Comparison of ENCODE assay signal across 12 cellular contexts in genomic region chr7:101869901-101870290, GRCh38. TPM values are rescaled to one million over a fixed set of nuclear protein-coding genes. Genes with fewer than 3 reads are reported as not detected.
DNase-seq lines count a peak whose midpoint lies in the region; ATAC-seq and TF ChIP-seq lines count a peak whose summit lies in the region.
"Had no signal": no experiment of that assay in that cellular context is flagged by ENCODE, and none has a peak within 500 bp of the region (broad histone marks: within the 10 kb centered on the region; RNA-seq: fewer than 3 reads in every experiment).

No MANE protein-coding gene starts in this region.

- H4K20me1 ChIP-seq in mammary epithelial cell (ENCODE audit: insufficient read depth, low read length), result no peaks in the 10 kb centered on the region

- TF ChIP-seq POLR2A in heart left ventricle (IDR thresholded peaks at IDR 0.05), result no peak

- peak overlapping the region; percentile 76 for H3K4me2 ChIP-seq in mammary epithelial cell (ENCODE audit: insufficient read depth, low read depth, low read length)

- TF ChIP-seq CTCF in cardiac muscle cell (IDR thresholded peaks at IDR 0.05; ENCODE audit: low read depth, low read length), result no peak
- no peak for TF ChIP-seq CTCF in mammary epithelial cell (conservative IDR thresholded peaks at IDR 0.05 in 1 of 2, IDR thresholded peaks at IDR 0.05 in 1 of 2; ENCODE audit: extremely low read depth in 1 of 2, insufficient read depth in 1 of 2, low read depth in 1 of 2, low read length in 2 of 2)
- TF ChIP-seq CTCF in heart left ventricle (IDR thresholded peaks at IDR 0.05), result no peak

- H3K36me3 ChIP-seq in cardiac muscle cell, result no peaks in the 10 kb centered on the region
- no peaks in the 10 kb centered on the region for H3K36me3 ChIP-seq in mammary epithelial cell (ENCODE audit: insufficient read depth, low read length)
- H3K36me3 ChIP-seq in muscle layer of colon (ENCODE audit: insufficient read depth, low read length), result no peaks in the 10 kb centered on the region
- peaks cover 0 to 8% (median 0%) of the 10 kb centered on the region in 9 donors for H3K36me3 ChIP-seq in heart left ventricle
- H3K36me3 ChIP-seq: suprapubic skin had no signal

- no peak overlapping the region for H3K4me3 ChIP-seq in cardiac muscle cell
- no peak overlapping the region for H3K4me3 ChIP-seq in mammary epithelial cell (replicated peaks in 1 of 3; ENCODE audit: insufficient read depth in 1 of 3, low read depth in 2 of 3, low read length in 3 of 3)
- no peak overlapping the region for H3K4me3 ChIP-seq in muscle layer of colon (ENCODE audit: low read depth in 1 of 2, low read length in 2 of 2)
- H3K4me3 ChIP-seq in heart left ventricle, result no peak overlapping the region
- H3K4me3 ChIP-seq: SJSA1, suprapubic skin had no signal

- H3K4me1 ChIP-seq in cardiac muscle cell (ENCODE audit: low read depth) (peaks cover 23% of the 10 kb centered on the region), mammary epithelial cell (ENCODE audit: insufficient read depth, low read length) (peaks cover 21% of the 10 kb centered on the region), muscle layer of colon (ENCODE audit: insufficient read depth, low read length) (peaks cover 45% of the 10 kb centered on the region), heart left ventricle (peaks cover 0 to 67% (median 21%) of the 10 kb centered on the region in 12 donors)

- intact Hi-C loops in Right ventricle myocardium superior (cut with DNase I), result no loop called here
- intact Hi-C loops in mammary epithelial cell (cut with micrococcal nuclease), result no loop called here
- intact Hi-C loops in heart left ventricle (cut with DNase I), result no loop called here

- CTCF ChIA-PET in mammary epithelial cell (lab: Charles Lee; ENCODE audit: low non-redundant PET), result interaction anchor here (0.6 kb wide), 1 partner anchor 367 kb away, joined by 3 read pairs; no protein-coding TSS in a partner anchor

- in situ Hi-C loops in mammary epithelial cell (cut with MboI; ENCODE audit: low sequenced_read_pairs in 2 of 2), result no loop called here

- H2AFZ ChIP-seq in mammary epithelial cell (ENCODE audit: low read depth, low read length), result no peak overlapping the region

- no peak for ATAC-seq in Right ventricle myocardium superior (ENCODE audit: poor library complexity)
- ATAC-seq in heart left ventricle, result no peak
- ATAC-seq: naive thymus-derived CD8-positive, alpha-beta T cell had no signal

- no peaks in the 10 kb centered on the region for H3K9me3 ChIP-seq in cardiac muscle cell (ENCODE audit: low read depth)
- no peaks in the 10 kb centered on the region for H3K9me3 ChIP-seq in mammary epithelial cell (replicated peaks; ENCODE audit: insufficient read depth, low read length)
- no peaks in the 10 kb centered on the region for H3K9me3 ChIP-seq in muscle layer of colon (ENCODE audit: low read length)
- no peaks in the 10 kb centered on the region for H3K9me3 ChIP-seq in heart left ventricle
- H3K9me3 ChIP-seq: SJSA1, suprapubic skin had no signal

- H3K27me3 ChIP-seq in cardiac muscle cell (no peaks in the 10 kb centered on the region), mammary epithelial cell (ENCODE audit: insufficient read depth, low read length) (no peaks in the 10 kb centered on the region), muscle layer of colon (ENCODE audit: control insufficient read depth in 1 of 2, insufficient read depth in 2 of 2, low read length in 2 of 2) (no peaks in the 10 kb centered on the region), heart left ventricle (no peaks in the 10 kb centered on the region)
- H3K27me3 ChIP-seq: SJSA1, suprapubic skin had no signal

- H3K79me2 ChIP-seq in mammary epithelial cell (ENCODE audit: insufficient read depth, low read length), result peaks cover 70% of the 10 kb centered on the region

- dilution Hi-C loops in mammary epithelial cell (cut with HindIII; ENCODE audit: low sequenced_read_pairs), result no loop called here

- no TSS peak for BruUV-seq in mammary epithelial cell (replicated peaks; lab: Mats Ljungman, UMichigan)

- WGBS in mammary epithelial cell (ENCODE audit: low coverage, missing lambda C conversion rate), result 94% methylated on average over 6 of the region's 7 CpGs
- WGBS in heart left ventricle, 4 donors, result 80 to 91% (median 87%) methylated on average over 7 of the region's 7 CpGs

- H3K9ac ChIP-seq in mammary epithelial cell (ENCODE audit: insufficient read depth, low read length) (peak overlapping the region; percentile 72), muscle layer of colon (ENCODE audit: low read length) (no peak overlapping the region)

- DNase-seq in cardiac muscle cell (ENCODE audit: low read depth in 1 of 2, low spot score in 1 of 2) (no peak), Right ventricle myocardium superior (no peak), mammary epithelial cell (no peak), T1000 (lab: John Stamatoyannopoulos, UW) (no peak), DMS79 (lab: John Stamatoyannopoulos, UW) (no peak), heart left ventricle (no peak), T-helper 9 cell (no peak)
- DNase-seq: activated naive CD8-positive, alpha-beta T cell treated with anti-CD3 and anti-CD28 coated beads, Interleukin-2, amount 10 ng/mL, durations not matched to agents 7 days and 5 days; naive thymus-derived CD8-positive, alpha-beta T cell had no signal

- peak overlapping the region; percentile 74 for H3K27ac ChIP-seq in cardiac muscle cell
- H3K27ac ChIP-seq in mammary epithelial cell (ENCODE audit: insufficient read depth, low read depth, low read length), result peak overlapping the region; percentile 70
- H3K27ac ChIP-seq in muscle layer of colon (ENCODE audit: low read depth, low read length), result peak overlapping the region; percentile 4
- peak overlapping the region in 1 of 12 donors; percentile 56 for H3K27ac ChIP-seq in heart left ventricle
- H3K27ac ChIP-seq: SJSA1, suprapubic skin had no signal

RNA-seq across cellular contexts. Expression of gene CUX1, which starts 52.5 kb away (rescaled TPM):
- total RNA-seq in cardiac muscle cell (71.7 and 85.3 TPM in 2 replicates), Right ventricle myocardium superior (97.4 TPM), mammary epithelial cell (10 to 100 TPM; 23.0 to 45.6 TPM), heart left ventricle (100 to 1,000 TPM in 8 of 9 donors, 10 to 100 TPM in 1; 96.5 to 173 (median 127) TPM)
- polyA plus RNA-seq in cardiac muscle cell (66.6 and 67.7 TPM in 2 replicates), mammary epithelial cell (13.5 TPM), heart left ventricle (10 to 100 TPM; 51.9 to 64.7 TPM)
- polyA minus RNA-seq in mammary epithelial cell, result 14.4 TPM
